Comparison of ENCODE assay signal across 22 cellular contexts in the genomic region with DNA sequence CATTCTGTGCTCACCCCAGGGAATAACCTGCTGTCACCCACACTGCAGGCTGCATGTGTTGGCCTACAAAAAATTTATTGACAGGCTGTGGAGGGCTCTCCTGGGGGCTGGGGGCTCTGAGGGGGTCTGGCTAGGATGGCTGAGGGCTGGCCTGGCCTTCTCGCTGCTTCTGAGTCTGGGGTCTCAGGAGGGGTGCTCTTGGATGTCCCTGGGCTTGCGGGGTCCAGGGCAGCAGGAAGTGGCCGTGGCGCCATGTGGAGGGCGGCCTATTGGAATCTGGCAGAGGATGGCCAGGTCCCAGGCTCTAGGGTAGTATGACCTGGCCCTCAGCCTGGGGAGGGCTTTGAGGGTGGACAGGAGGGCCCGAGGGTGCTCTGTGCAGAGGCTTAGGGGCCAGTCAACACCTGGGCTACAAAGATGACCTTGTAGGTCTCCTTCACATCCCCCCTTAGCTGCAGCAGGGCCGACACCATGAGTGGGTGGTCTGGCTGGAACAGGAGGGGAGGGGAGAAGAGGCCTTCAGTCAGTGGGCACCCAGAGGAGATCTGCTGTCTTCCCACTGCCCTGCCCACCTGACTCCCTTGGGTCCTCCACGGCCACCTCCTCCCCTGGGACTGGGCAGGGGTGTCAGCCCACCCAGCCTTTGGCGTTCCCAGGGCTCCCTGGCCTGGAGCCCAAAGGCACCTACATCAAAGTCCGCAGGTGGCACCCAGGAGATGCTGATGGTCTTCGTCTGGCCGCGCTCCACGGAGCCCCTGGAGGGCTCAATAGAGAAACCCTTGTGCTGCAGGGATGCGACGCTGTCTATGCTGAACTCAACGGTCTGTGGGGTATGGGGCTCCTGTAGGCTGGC. TPM values are rescaled to one million over a fixed set of nuclear protein-coding genes. Genes with fewer than 3 reads are reported as not detected.
"Had no signal": no experiment of that assay in that cellular context is flagged by ENCODE, and none has a peak within 500 bp of the region (broad histone marks: within the 10 kb centered on the region; RNA-seq: fewer than 3 reads in every experiment).

No MANE protein-coding gene starts in this region.

- H3K4me3 Mint-ChIP-seq: activated B cell treated with CpG ODN at 0.5 μM for 24 hours; activated CD4-positive, alpha-beta T cell treated with anti-CD3 and anti-CD28 coated beads for 36 hours; activated naive CD4-positive, alpha-beta T cell treated with anti-CD3 and anti-CD28 coated beads for 36 hours; activated T-cell treated with anti-CD3 and anti-CD28 coated beads, Interleukin-2, amount 50 U/mL, for 72 hours; endodermal cell; naive thymus-derived CD8-positive, alpha-beta T cell; T-helper 17 cell had no signal

- H3K27ac Mint-ChIP-seq: activated B cell treated with CpG ODN at 0.5 μM for 24 hours; activated CD4-positive, alpha-beta T cell treated with anti-CD3 and anti-CD28 coated beads for 36 hours; activated naive CD4-positive, alpha-beta T cell treated with anti-CD3 and anti-CD28 coated beads for 36 hours; activated T-cell treated with anti-CD3 and anti-CD28 coated beads, Interleukin-2, amount 50 U/mL, for 72 hours; endodermal cell; T-helper 17 cell had no signal

- H3K36me3 ChIP-seq: esophagus squamous epithelium, gastrocnemius medialis, ovary, thoracic aorta, upper lobe of left lung had no signal

- H3K27ac ChIP-seq: coronary artery, esophagus squamous epithelium, gastrocnemius medialis, ovary, thoracic aorta, upper lobe of left lung had no signal

- H3K36me3 Mint-ChIP-seq: naive thymus-derived CD8-positive, alpha-beta T cell had no signal

- H3K27me3 Mint-ChIP-seq: activated CD4-positive, alpha-beta T cell treated with anti-CD3 and anti-CD28 coated beads for 36 hours; naive thymus-derived CD8-positive, alpha-beta T cell; T-helper 17 cell had no signal

- H3K9me3 ChIP-seq: esophagus squamous epithelium, gastrocnemius medialis, ovary, thoracic aorta, upper lobe of left lung had no signal

- H3K9me3 Mint-ChIP-seq: activated B cell treated with CpG ODN at 0.5 μM for 24 hours; activated naive CD4-positive, alpha-beta T cell treated with anti-CD3 and anti-CD28 coated beads for 36 hours; activated T-cell treated with anti-CD3 and anti-CD28 coated beads, Interleukin-2, amount 50 U/mL, for 72 hours; naive thymus-derived CD8-positive, alpha-beta T cell had no signal

- H3K4me3 ChIP-seq: coronary artery, esophagus squamous epithelium, gastrocnemius medialis, ovary, thoracic aorta, upper lobe of left lung had no signal

- DNase-seq: activated B cell treated with CpG ODN at 0.5 μM for 24 hours; activated CD4-positive, alpha-beta T cell treated with anti-CD3 and anti-CD28 coated beads for 36 hours; activated CD4-positive, alpha-beta T cell treated with anti-CD3 and anti-CD28 coated beads, Interleukin-2, amount 50 U/mL, for 48 hours; activated effector memory CD4-positive, alpha-beta T cell treated with Interleukin-2 at 50 U/mL for 16 hours; activated naive CD4-positive, alpha-beta T cell treated with anti-CD3 and anti-CD28 coated beads for 36 hours; activated T-cell treated with anti-CD3 and anti-CD28 coated beads, Interleukin-2, amount 50 U/mL, for 72 hours; amygdala; cerebellar nuclear complex; endodermal cell; esophagus squamous epithelium; naive thymus-derived CD8-positive, alpha-beta T cell; stimulated activated CD4-positive, alpha-beta T cell treated with anti-CD3 and anti-CD28 coated beads, Interleukin-4, amount 100 ng/mL, for 1 hour; stimulated activated naive CD4-positive, alpha-beta T cell; SW 1271 had no signal

- H3K4me1 Mint-ChIP-seq: activated B cell treated with CpG ODN at 0.5 μM for 24 hours, endodermal cell had no signal

- ATAC-seq: activated CD4-positive, alpha-beta T cell treated with anti-CD3 and anti-CD28 coated beads for 36 hours; activated T-cell treated with anti-CD3 and anti-CD28 coated beads, Interleukin-2, amount 50 U/mL, for 72 hours; gastrocnemius medialis; naive thymus-derived CD8-positive, alpha-beta T cell; T-helper 17 cell had no signal

- H3K27me3 ChIP-seq: gastrocnemius medialis, ovary, upper lobe of left lung had no signal

RNA-seq across cellular contexts. Expression of a gene that starts 3.0 kb away (rescaled TPM):
- total RNA-seq: thoracic aorta had no signal

RNA-seq across cellular contexts. Expression of a gene that starts 7.1 kb away (rescaled TPM):
- total RNA-seq: lung microvascular endothelial cell, pulmonary artery endothelial cell, thoracic aorta had no signal
- polyA plus RNA-seq: naive thymus-derived CD8-positive, alpha-beta T cell had no signal
